Comparison of ENCODE assay signal across 10 cellular contexts in the genomic region with DNA sequence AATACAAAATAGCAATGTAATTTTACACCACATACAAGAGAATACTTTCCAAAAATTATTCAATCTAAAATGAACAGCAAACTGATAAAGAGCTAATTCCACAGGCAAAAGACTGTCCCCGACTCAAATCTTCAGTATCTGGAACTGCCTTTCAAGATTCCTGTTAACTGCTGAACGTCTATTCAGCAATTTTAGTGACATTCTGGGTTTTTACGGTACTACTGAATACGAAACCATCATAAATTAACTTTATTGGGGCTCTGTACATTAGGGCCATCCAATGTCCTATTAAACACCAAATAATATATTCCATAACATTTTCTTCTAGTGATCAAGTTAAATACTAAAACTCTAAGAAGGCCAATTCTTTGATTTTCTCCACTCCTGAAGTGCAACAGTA. TPM values are rescaled to one million over a fixed set of nuclear protein-coding genes. Genes with fewer than 3 reads are reported as not detected.
DNase-seq lines count a peak whose midpoint lies in the region; ATAC-seq lines count a peak whose summit lies in the region.
"Had no signal": no experiment of that assay in that cellular context is flagged by ENCODE, and none has a peak within 500 bp of the region (broad histone marks: within the 10 kb centered on the region; RNA-seq: fewer than 3 reads in every experiment).

No MANE protein-coding gene starts in this region.

- H3K36me3 ChIP-seq in iPS-18a (ENCODE audit: control insufficient read depth, low read depth, low read length): no peaks in the 10 kb centered on the region

- peaks cover 4% of the 10 kb centered on the region for H3K36me3 Mint-ChIP-seq in activated CD4-positive, alpha-beta T cell treated with anti-CD3 and anti-CD28 coated beads for 36 hours (ENCODE audit: low read depth)
- peaks cover 2% of the 10 kb centered on the region for H3K36me3 Mint-ChIP-seq in activated T-helper 1 cell treated with anti-CD3 and anti-CD28 coated beads, Interleukin-12 subunit alpha, Interleukin-12 subunit beta, Interleukin-2, Interleukin-4 antibody, amounts not matched to agents 30 ng/mL and 10 ng/mL and 1 ng/mL, durations not matched to agents 14 hours and 24 hours and 36 hours (ENCODE audit: low read depth)
- peaks cover 5% of the 10 kb centered on the region for H3K36me3 Mint-ChIP-seq in stimulated activated memory B cell treated with anti-CD40 and anti-IgM and Interleukin-4, amounts not matched to agents 10 μg/mL and 1 μg/mL and 100 μg/mL, for 72 hours

- no peak overlapping the region for H3K27ac ChIP-seq in iPS-18a (ENCODE audit: low read length)

- H3K4me1 ChIP-seq in iPS-18a (ENCODE audit: control insufficient read depth, low read depth, low read length): no peaks in the 10 kb centered on the region

- intact Hi-C loops in activated CD4-positive, alpha-beta T cell treated with anti-CD3 and anti-CD28 coated beads for 36 hours (cut with DNase I, micrococcal nuclease): loop anchor here in 1 of 2 experiments (2.0 to 10.0 kb wide), 10 partner anchors 378 to 1912 kb away; partner anchors contain the start of genes DUSP14, LASP1, LRRC3C and NR1D1
- intact Hi-C loops in activated T-helper 1 cell treated with anti-CD3 and anti-CD28 coated beads, Interleukin-12 subunit alpha, Interleukin-12 subunit beta, Interleukin-2, Interleukin-4 antibody, amounts not matched to agents 30 ng/mL and 10 ng/mL and 1 ng/mL, durations not matched to agents 14 hours and 24 hours and 36 hours (cut with micrococcal nuclease): loop anchor here (5.0 to 10.0 kb wide), 5 partner anchors 192 to 698 kb away; partner anchors contain the start of genes LASP1 and PSMB3
- intact Hi-C loops in sciatic nerve (cut with DNase I): no loop called here

- POLR2A ChIA-PET in activated CD4-positive, alpha-beta T cell treated with anti-CD3 and anti-CD28 coated beads for 36 hours (lab: Charles Lee): no interaction called here

- H3K4me3 Mint-ChIP-seq in activated CD4-positive, alpha-beta T cell treated with anti-CD3 and anti-CD28 coated beads for 36 hours: peak overlapping the region; percentile 91
- peak overlapping the region; percentile 94 for H3K4me3 Mint-ChIP-seq in activated T-helper 1 cell treated with anti-CD3 and anti-CD28 coated beads, Interleukin-12 subunit alpha, Interleukin-12 subunit beta, Interleukin-2, Interleukin-4 antibody, amounts not matched to agents 30 ng/mL and 10 ng/mL and 1 ng/mL, durations not matched to agents 14 hours and 24 hours and 36 hours
- H3K4me3 Mint-ChIP-seq in stimulated activated memory B cell treated with anti-CD40 and anti-IgM and Interleukin-4, amounts not matched to agents 10 μg/mL and 1 μg/mL and 100 μg/mL, for 72 hours: peak overlapping the region; percentile 97

- H3K4me3 ChIP-seq in iPS-18a (ENCODE audit: low read length): peak overlapping the region; percentile 90

- H3K9me3 ChIP-seq in iPS-18a (ENCODE audit: control insufficient read depth, low read depth, low read length): no peaks in the 10 kb centered on the region

- no peak overlapping the region for H3K27ac Mint-ChIP-seq in activated CD4-positive, alpha-beta T cell treated with anti-CD3 and anti-CD28 coated beads for 36 hours
- no peak overlapping the region for H3K27ac Mint-ChIP-seq in activated T-helper 1 cell treated with anti-CD3 and anti-CD28 coated beads, Interleukin-12 subunit alpha, Interleukin-12 subunit beta, Interleukin-2, Interleukin-4 antibody, amounts not matched to agents 30 ng/mL and 10 ng/mL and 1 ng/mL, durations not matched to agents 14 hours and 24 hours and 36 hours
- no peak overlapping the region for H3K27ac Mint-ChIP-seq in stimulated activated memory B cell treated with anti-CD40 and anti-IgM and Interleukin-4, amounts not matched to agents 10 μg/mL and 1 μg/mL and 100 μg/mL, for 72 hours

- CTCF ChIA-PET in activated CD4-positive, alpha-beta T cell treated with anti-CD3 and anti-CD28 coated beads for 36 hours (lab: Charles Lee): interaction anchor here (0.6 to 1.3 kb wide), 4 partner anchors 10 to 222 kb away, joined by 3 read pairs; no protein-coding TSS in a partner anchor

- peaks cover 11% of the 10 kb centered on the region for H3K27me3 ChIP-seq in iPS-18a (ENCODE audit: control insufficient read depth, insufficient read depth, low read length)

- no peak for ATAC-seq in activated CD4-positive, alpha-beta T cell treated with anti-CD3 and anti-CD28 coated beads for 36 hours
- no peak for ATAC-seq in stimulated activated memory B cell treated with anti-CD40 and anti-IgM and Interleukin-4, amounts not matched to agents 10 μg/mL and 1 μg/mL and 100 μg/mL, for 72 hours
- ATAC-seq in sciatic nerve: no peak
- ATAC-seq: left cardiac atrium had no signal

- DNase-seq in activated CD4-positive, alpha-beta T cell treated with anti-CD3 and anti-CD28 coated beads for 36 hours: no peak
- DNase-seq in activated CD4-positive, alpha-beta T cell treated with anti-CD3 and anti-CD28 coated beads for 1 hour: no peak
- no peak for DNase-seq in activated T-helper 1 cell treated with anti-CD3 and anti-CD28 coated beads, Interleukin-12 subunit alpha, Interleukin-12 subunit beta, Interleukin-2, Interleukin-4 antibody, amounts not matched to agents 30 ng/mL and 10 ng/mL and 1 ng/mL, durations not matched to agents 14 hours and 24 hours and 36 hours (ENCODE audit: low spot score)
- no peak for DNase-seq in stimulated activated CD4-positive, alpha-beta T cell treated with anti-CD3 and anti-CD28 coated beads, Interleukin-4, amount 100 ng/mL, for 24 hours
- DNase-seq in retina (no peak), sciatic nerve (ENCODE audit: low spot score) (no peak)
- DNase-seq: left cardiac atrium; stimulated activated CD4-positive, alpha-beta T cell treated with anti-CD3 and anti-CD28 coated beads, Interleukin-2, amount 100 ng/mL, for 48 hours had no signal

- no peaks in the 10 kb centered on the region for H3K9me3 Mint-ChIP-seq in activated CD4-positive, alpha-beta T cell treated with anti-CD3 and anti-CD28 coated beads for 36 hours (ENCODE audit: low read depth)
- H3K9me3 Mint-ChIP-seq in activated T-helper 1 cell treated with anti-CD3 and anti-CD28 coated beads, Interleukin-12 subunit alpha, Interleukin-12 subunit beta, Interleukin-2, Interleukin-4 antibody, amounts not matched to agents 30 ng/mL and 10 ng/mL and 1 ng/mL, durations not matched to agents 14 hours and 24 hours and 36 hours: no peaks in the 10 kb centered on the region
- no peaks in the 10 kb centered on the region for H3K9me3 Mint-ChIP-seq in stimulated activated memory B cell treated with anti-CD40 and anti-IgM and Interleukin-4, amounts not matched to agents 10 μg/mL and 1 μg/mL and 100 μg/mL, for 72 hours

- no peak overlapping the region for H3K9ac ChIP-seq in iPS-18a (ENCODE audit: low read length)

- H3K27me3 Mint-ChIP-seq in activated CD4-positive, alpha-beta T cell treated with anti-CD3 and anti-CD28 coated beads for 36 hours: no peaks in the 10 kb centered on the region
- no peaks in the 10 kb centered on the region for H3K27me3 Mint-ChIP-seq in activated T-helper 1 cell treated with anti-CD3 and anti-CD28 coated beads, Interleukin-12 subunit alpha, Interleukin-12 subunit beta, Interleukin-2, Interleukin-4 antibody, amounts not matched to agents 30 ng/mL and 10 ng/mL and 1 ng/mL, durations not matched to agents 14 hours and 24 hours and 36 hours (ENCODE audit: insufficient read depth)
- H3K27me3 Mint-ChIP-seq in stimulated activated memory B cell treated with anti-CD40 and anti-IgM and Interleukin-4, amounts not matched to agents 10 μg/mL and 1 μg/mL and 100 μg/mL, for 72 hours: no peaks in the 10 kb centered on the region

- H3K4me1 Mint-ChIP-seq in activated CD4-positive, alpha-beta T cell treated with anti-CD3 and anti-CD28 coated beads for 36 hours: peaks cover 35% of the 10 kb centered on the region
- H3K4me1 Mint-ChIP-seq in activated T-helper 1 cell treated with anti-CD3 and anti-CD28 coated beads, Interleukin-12 subunit alpha, Interleukin-12 subunit beta, Interleukin-2, Interleukin-4 antibody, amounts not matched to agents 30 ng/mL and 10 ng/mL and 1 ng/mL, durations not matched to agents 14 hours and 24 hours and 36 hours (ENCODE audit: low read depth): peaks cover 28% of the 10 kb centered on the region
- peaks cover 23% of the 10 kb centered on the region for H3K4me1 Mint-ChIP-seq in stimulated activated memory B cell treated with anti-CD40 and anti-IgM and Interleukin-4, amounts not matched to agents 10 μg/mL and 1 μg/mL and 100 μg/mL, for 72 hours

RNA-seq across cellular contexts. Expression of gene FBXL20, which starts 1.6 kb away (rescaled TPM):
- 10 to 100 TPM; 16.9 to 18.9 TPM for total RNA-seq in activated CD4-positive, alpha-beta T cell treated with anti-CD3 and anti-CD28 coated beads for 36 hours
- total RNA-seq in activated T-helper 1 cell treated with anti-CD3 and anti-CD28 coated beads, Interleukin-12 subunit alpha, Interleukin-12 subunit beta, Interleukin-2, Interleukin-4 antibody, amounts not matched to agents 30 ng/mL and 10 ng/mL and 1 ng/mL, durations not matched to agents 14 hours and 24 hours and 36 hours: 20.1 and 25.6 TPM in 2 replicates
- 29.1 TPM for total RNA-seq in sciatic nerve

RNA-seq across cellular contexts. Expression of gene MED1, which starts 51.3 kb away (rescaled TPM):
- total RNA-seq in activated CD4-positive, alpha-beta T cell treated with anti-CD3 and anti-CD28 coated beads for 36 hours: 10 to 100 TPM; 66.1 to 76.1 TPM
- 72.0 and 73.4 TPM in 2 replicates for total RNA-seq in activated T-helper 1 cell treated with anti-CD3 and anti-CD28 coated beads, Interleukin-12 subunit alpha, Interleukin-12 subunit beta, Interleukin-2, Interleukin-4 antibody, amounts not matched to agents 30 ng/mL and 10 ng/mL and 1 ng/mL, durations not matched to agents 14 hours and 24 hours and 36 hours
- 36.4 TPM for total RNA-seq in sciatic nerve
